Comparison of ENCODE assay signal across 9 cellular contexts in the genomic region with DNA sequence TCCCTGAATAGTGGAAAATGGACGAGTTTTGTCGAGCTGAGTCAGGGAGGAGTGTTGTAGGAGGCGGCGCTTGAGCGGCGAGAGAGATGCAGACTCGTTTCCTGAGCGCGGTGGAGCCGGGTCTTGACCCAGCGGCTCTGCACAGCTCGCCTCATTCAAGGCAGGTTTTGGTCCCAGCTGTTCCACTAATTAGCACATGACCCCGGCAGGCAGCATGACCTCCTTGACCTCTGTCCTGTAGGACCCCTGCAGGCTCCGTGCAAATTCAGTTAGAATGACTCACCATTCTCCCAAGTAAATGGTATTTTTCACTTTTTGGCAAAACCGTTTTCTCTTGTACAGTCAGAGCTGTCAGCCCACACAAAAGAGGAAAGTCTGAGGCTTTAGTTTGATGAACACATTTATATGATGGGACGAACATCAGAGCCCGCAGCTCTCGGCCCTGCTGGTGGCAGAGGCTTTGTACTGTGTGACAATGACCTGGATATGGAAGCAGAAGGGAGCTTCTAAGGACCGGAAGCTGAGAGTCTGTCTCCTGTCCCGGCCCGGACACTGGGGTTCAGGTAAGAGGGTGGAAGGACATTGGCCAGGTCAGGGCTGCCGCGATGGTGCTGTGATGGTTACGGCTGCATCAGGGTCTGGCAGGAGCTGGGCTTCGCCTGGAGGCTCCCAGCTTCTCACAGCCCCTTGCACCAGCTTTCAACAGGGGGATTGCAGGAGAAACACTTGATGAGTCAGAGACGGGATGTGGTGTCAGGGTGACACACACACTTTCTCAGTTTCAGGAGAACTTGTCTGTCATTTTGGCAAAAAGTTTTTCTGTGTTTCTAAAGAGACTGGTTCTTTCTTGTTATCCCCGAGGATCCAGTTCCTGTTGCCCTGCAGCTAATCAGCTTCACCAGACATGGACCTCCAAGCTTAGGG. TPM values are rescaled to one million over a fixed set of nuclear protein-coding genes. Genes with fewer than 3 reads are reported as not detected.
DNase-seq lines count a peak whose midpoint lies in the region; ATAC-seq, FAIRE-seq and TF ChIP-seq lines count a peak whose summit lies in the region.
"Had no signal": no experiment of that assay in that cellular context is flagged by ENCODE, and none has a peak within 500 bp of the region (broad histone marks: within the 10 kb centered on the region; RNA-seq: fewer than 3 reads in every experiment).

No MANE protein-coding gene starts in this region.

- no peak for TF ChIP-seq RAD21 in GM12878 (IDR thresholded peaks at IDR 0.05; ENCODE audit: insufficient read depth, low read depth, low read length)

- no peaks in the 10 kb centered on the region for H3K9me3 ChIP-seq in HUES48 (ENCODE audit: control insufficient read depth, insufficient read depth, low read length)
- no peaks in the 10 kb centered on the region; the same call in 2 of the 3 replicates for H3K9me3 ChIP-seq in GM12878 (replicated peaks; ENCODE audit: control insufficient read depth, insufficient read depth, low read length)
- no peaks in the 10 kb centered on the region for H3K9me3 ChIP-seq in neuron (ENCODE audit: low read length)

- BruUV-seq in GM12878 (replicated peaks; lab: Mats Ljungman, UMichigan): no TSS peak

- H3K4me2 ChIP-seq in GM12878 (ENCODE audit: control insufficient read depth, insufficient read depth): no peak overlapping the region

- ATAC-seq in GM18867 (IDR thresholded peaks at IDR 0.05; ENCODE audit: unreplicated experiment) (peak; percentile 66), GM12878 (peak; percentile 60), GM19455 (IDR thresholded peaks at IDR 0.05; ENCODE audit: unreplicated experiment) (no peak)

- TF ChIP-seq EP300 in GM12878 (IDR thresholded peaks at IDR 0.05; ENCODE audit: borderline replicate concordance in 1 of 2, control insufficient read depth in 1 of 2, low read depth in 2 of 2, low read length in 2 of 2): no peak

- H3K9ac ChIP-seq in HUES48 (ENCODE audit: low read depth, low read length) (no peak overlapping the region), GM12878 (ENCODE audit: control insufficient read depth, insufficient read depth, low read length) (no peak overlapping the region)

- no peaks in the 10 kb centered on the region for H3K27me3 ChIP-seq in HUES48 (ENCODE audit: control insufficient read depth, insufficient read depth, low read length)
- no peaks in the 10 kb centered on the region; a peak in 1 of 4 replicates for H3K27me3 ChIP-seq in GM12878 (replicated peaks in 1 of 2; ENCODE audit: control insufficient read depth in 2 of 2, insufficient read depth in 2 of 2, low read length in 1 of 2)
- H3K27me3 ChIP-seq in neuron (ENCODE audit: insufficient read depth, low read length): no peaks in the 10 kb centered on the region

- DNase-seq in GM12878 (ENCODE audit: low read depth, low spot score): no peak
- DNase-seq in coronary artery (ENCODE audit: low spot score): no peak
- no peak for DNase-seq in SW 1271 (lab: John Stamatoyannopoulos, UW)
- no peak for DNase-seq in NCI-H1105 (lab: John Stamatoyannopoulos, UW)

- intact Hi-C loops in GM12878 (cut with micrococcal nuclease; ENCODE audit: unreplicated experiment): no loop called here

- H3K4me3 ChIP-seq in HUES48 (ENCODE audit: low read depth, low read length) (no peak overlapping the region), GM12878 (no peak overlapping the region), neuron (ENCODE audit: low read length) (peak overlapping the region; percentile 39), coronary artery (no peak overlapping the region)
- H3K4me3 ChIP-seq: skin epidermis had no signal

- 57% methylated on average over 27 of the region's 27 CpGs for WGBS in GM12878 (ENCODE audit: insufficient coverage, insufficient replicate concordance, low lambda C conversion rate, missing lambda C conversion rate)

- POLR2A ChIA-PET in GM12878 (lab: Charles Lee): interaction anchor here (0.7 kb wide), 1 partner anchor 223 kb away, joined by 3 read pairs; no protein-coding TSS in a partner anchor

- no peak for FAIRE-seq in GM12878 (lab: Jason Lieb, UNC)

- H3K27ac ChIP-seq in HUES48 (ENCODE audit: low read depth, low read length): peak overlapping the region; percentile 76
- H3K27ac ChIP-seq in GM12878 (ENCODE audit: control insufficient read depth, insufficient read depth): no peak overlapping the region
- no peak overlapping the region for H3K27ac ChIP-seq in coronary artery

- no peaks in the 10 kb centered on the region for H3K79me2 ChIP-seq in GM12878 (ENCODE audit: control insufficient read depth, insufficient read depth, low read length)

- peaks cover 14% of the 10 kb centered on the region for H3K4me1 ChIP-seq in HUES48 (ENCODE audit: control insufficient read depth, insufficient read depth, low read length)
- no peaks in the 10 kb centered on the region for H3K4me1 ChIP-seq in GM12878 (ENCODE audit: control insufficient read depth, insufficient read depth, low read length)
- peaks cover 41% of the 10 kb centered on the region for H3K4me1 ChIP-seq in neuron (ENCODE audit: insufficient read depth, low read length)

- CTCF ChIA-PET in GM12878 (lab: Yijun Ruan, JAX): no interaction called here

- SMC1A ChIA-PET in GM12878 (lab: Charles Lee; ENCODE audit: uncharacterized antibody, unreplicated experiment): no interaction called here

- H2AFZ ChIP-seq in GM12878 (ENCODE audit: control insufficient read depth, low read depth, low read length) (no peak overlapping the region), neuron (ENCODE audit: low read depth, low read length) (peak overlapping the region; percentile 4)

- in situ Hi-C loops in GM12878 (cut with MboI): no loop called here

- H3K36me3 ChIP-seq in HUES48 (ENCODE audit: control insufficient read depth, insufficient read depth, low read length): no peaks in the 10 kb centered on the region
- H3K36me3 ChIP-seq in GM12878 (ENCODE audit: control insufficient read depth in 2 of 2, insufficient read depth in 2 of 2, low read length in 1 of 2): no peaks in the 10 kb centered on the region
- H3K36me3 ChIP-seq in neuron (ENCODE audit: insufficient read depth, low read length): no peaks in the 10 kb centered on the region

- no peak for TF ChIP-seq POLR2A in GM12878 (IDR thresholded peaks at IDR 0.05; ENCODE audit: low read depth, low read length)

- no peaks in the 10 kb centered on the region for H4K20me1 ChIP-seq in GM12878 (ENCODE audit: control insufficient read depth, insufficient read depth)

- RAD21 ChIA-PET in GM12878 (lab: Charles Lee; ENCODE audit: unreplicated experiment): no interaction called here

- no peak for TF ChIP-seq CTCF in GM12878 (IDR thresholded peaks at IDR 0.05 in 2 of 3, conservative IDR thresholded peaks at IDR 0.05 in 1 of 3; ENCODE audit: control insufficient read depth in 2 of 3, extremely low read depth in 1 of 3, insufficient read depth in 1 of 3, low read depth in 3 of 3, low read length in 3 of 3)
- no peak for TF ChIP-seq CTCF in coronary artery (IDR thresholded peaks at IDR 0.05)

RNA-seq across cellular contexts. Expression of a gene that starts 29.9 kb away (rescaled TPM):
- not detected in 2 replicates for total RNA-seq in GM12878 (2013; cell fraction: nucleolus; rRNA removed)
- not detected in 2 replicates for total RNA-seq in GM12878 (2014; rRNA removed)
- total RNA-seq in GM12878 (2014; rRNA removed; fragmentation: Illumina TruSeq; extraction: Trizol): not detected in 2 replicates
- total RNA-seq in GM12878 (2021): not detected in 2 replicates
- polyA plus RNA-seq in GM12878 (2011; ENCODE audit: low read depth): not detected
- polyA plus RNA-seq in GM12878 (2011; rRNA removed): not detected in 2 replicates
- polyA plus RNA-seq in GM12878 (2011; cell fraction: cytosol; rRNA removed): not detected in 2 replicates
- polyA plus RNA-seq in GM12878 (2011; cell fraction: nucleus; rRNA removed): not detected in 2 replicates
- polyA plus RNA-seq in GM12878 (2012): not detected in 2 replicates
- polyA plus RNA-seq in GM12878 (2014; fragmentation: Illumina TruSeq; extraction: Trizol): not detected in 2 replicates
- polyA plus RNA-seq in GM12878 (2014; fragmentation: Nextera tagmentation; extraction: Ambion mirVana): under 1 TPM in 1 of 2 experiments, not detected in 1; 0.11 TPM
- polyA plus RNA-seq in GM12878 (2014; rRNA removed): 0.11 TPM in 1 of 2 replicates, not detected in the other
- polyA plus RNA-seq in GM12878 (2016; fragmentation: Nextera tagmentation; extraction: Ambion mirVana): under 1 TPM; 0.11 to 0.29 TPM
- not detected in 2 replicates for polyA minus RNA-seq in GM12878 (2011; rRNA and poly(A)+ RNA removed)
- not detected in 2 replicates for polyA minus RNA-seq in GM12878 (2011; cell fraction: cytosol; rRNA and poly(A)+ RNA removed)
- polyA minus RNA-seq in GM12878 (2011; cell fraction: nucleus; rRNA and poly(A)+ RNA removed): not detected in 2 replicates

RNA-seq across cellular contexts. Expression of a gene that starts 53.0 kb away (rescaled TPM):
- total RNA-seq in GM12878 (2013; cell fraction: nucleolus; rRNA removed): 164 and 165 TPM in 2 replicates
- total RNA-seq in GM12878 (2014; rRNA removed) (129 and 149 TPM in 2 replicates), GM12878 (2014; rRNA removed; fragmentation: Illumina TruSeq; extraction: Trizol) (131 and 133 TPM in 2 replicates), GM12878 (2021) (114 and 120 TPM in 2 replicates)
- 106 TPM for polyA plus RNA-seq in GM12878 (2011; ENCODE audit: low read depth)
- polyA plus RNA-seq in GM12878 (2011; rRNA removed) (185 and 229 TPM in 2 replicates), GM12878 (2014; fragmentation: Illumina TruSeq; extraction: Trizol) (150 and 164 TPM in 2 replicates), GM12878 (2014; fragmentation: Nextera tagmentation; extraction: Ambion mirVana) (100 to 1,000 TPM; 362 to 468 TPM), GM12878 (2014; rRNA removed) (143 and 161 TPM in 2 replicates), GM12878 (2016; fragmentation: Nextera tagmentation; extraction: Ambion mirVana) (100 to 1,000 TPM; 219 to 226 TPM)
- 87.9 and 111 TPM in 2 replicates for polyA plus RNA-seq in GM12878 (2011; cell fraction: cytosol; rRNA removed)
- 99.9 and 122 TPM in 2 replicates for polyA plus RNA-seq in GM12878 (2011; cell fraction: nucleus; rRNA removed)
- 118 and 121 TPM in 2 replicates for polyA plus RNA-seq in GM12878 (2012)
- 96.6 and 97.2 TPM in 2 replicates for polyA minus RNA-seq in GM12878 (2011; rRNA and poly(A)+ RNA removed)
- polyA minus RNA-seq in GM12878 (2011; cell fraction: cytosol; rRNA and poly(A)+ RNA removed): 30.3 and 55.4 TPM in 2 replicates
- 88.1 and 120 TPM in 2 replicates for polyA minus RNA-seq in GM12878 (2011; cell fraction: nucleus; rRNA and poly(A)+ RNA removed)

RNA-seq across cellular contexts. Expression of a gene that starts 53.9 kb away (rescaled TPM):
- total RNA-seq in GM12878 (2013; cell fraction: nucleolus; rRNA removed): 112 and 117 TPM in 2 replicates
- 15.7 and 18.6 TPM in 2 replicates for total RNA-seq in GM12878 (2014; rRNA removed)
- total RNA-seq in GM12878 (2014; rRNA removed; fragmentation: Illumina TruSeq; extraction: Trizol): 17.2 and 20.8 TPM in 2 replicates
- total RNA-seq in GM12878 (2021): 15.0 and 18.7 TPM in 2 replicates
- polyA plus RNA-seq in GM12878 (2011; ENCODE audit: low read depth): 25.4 TPM
- 19.0 and 26.3 TPM in 2 replicates for polyA plus RNA-seq in GM12878 (2011; rRNA removed)
- 9.6 and 9.8 TPM in 2 replicates for polyA plus RNA-seq in GM12878 (2011; cell fraction: cytosol; rRNA removed)
- 45.6 and 46.9 TPM in 2 replicates for polyA plus RNA-seq in GM12878 (2011; cell fraction: nucleus; rRNA removed)
- polyA plus RNA-seq in GM12878 (2012): 16.5 and 17.1 TPM in 2 replicates
- 20.6 and 29.6 TPM in 2 replicates for polyA plus RNA-seq in GM12878 (2014; fragmentation: Illumina TruSeq; extraction: Trizol)
- 10 to 100 TPM; 13.7 to 15.4 TPM for polyA plus RNA-seq in GM12878 (2014; fragmentation: Nextera tagmentation; extraction: Ambion mirVana)
- 20.5 and 22.4 TPM in 2 replicates for polyA plus RNA-seq in GM12878 (2014; rRNA removed)
- polyA plus RNA-seq in GM12878 (2016; fragmentation: Nextera tagmentation; extraction: Ambion mirVana): 10 to 100 TPM; 12.2 to 13.2 TPM
- 15.6 and 22.6 TPM in 2 replicates for polyA minus RNA-seq in GM12878 (2011; rRNA and poly(A)+ RNA removed)
- polyA minus RNA-seq in GM12878 (2011; cell fraction: cytosol; rRNA and poly(A)+ RNA removed): 6.0 and 6.8 TPM in 2 replicates
- polyA minus RNA-seq in GM12878 (2011; cell fraction: nucleus; rRNA and poly(A)+ RNA removed): 32.2 and 44.0 TPM in 2 replicates
